23 cellular contexts compared by ENCODE assay signal in the genomic region with DNA sequence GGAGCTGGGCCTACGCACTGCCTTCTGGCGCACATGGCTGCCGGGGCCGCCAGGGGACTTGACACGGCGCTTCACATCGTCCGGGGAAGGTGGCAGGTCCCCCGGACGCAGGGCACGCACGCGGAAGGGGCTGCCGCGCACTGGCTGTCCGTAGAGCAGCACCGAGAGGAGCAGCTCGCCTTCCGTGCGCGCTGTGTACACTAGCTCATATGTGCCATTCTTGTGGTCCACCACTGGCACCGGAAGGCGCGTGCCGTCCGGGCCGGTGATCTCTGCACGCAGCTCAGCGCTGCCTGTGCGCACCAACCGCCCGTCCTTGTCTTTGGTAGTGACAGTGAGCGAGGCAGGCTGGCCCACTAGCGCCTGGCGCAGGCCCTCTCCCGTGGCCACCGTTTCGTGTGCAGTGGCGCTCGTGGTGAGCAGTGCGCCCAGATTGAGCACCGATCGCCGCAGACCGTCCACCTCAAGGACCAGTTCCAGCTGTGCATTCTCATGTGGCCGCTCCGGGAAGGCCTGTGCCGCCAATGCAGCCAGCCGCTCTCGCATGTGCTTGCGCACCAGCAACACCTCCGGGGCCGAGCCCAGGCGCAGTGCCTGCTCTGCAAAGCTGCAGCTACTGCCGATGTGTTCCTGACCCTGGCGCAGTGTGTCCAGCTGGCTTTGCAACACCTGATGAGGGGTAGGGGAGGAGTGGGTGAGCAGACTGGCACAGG. TPM values are rescaled to one million over a fixed set of nuclear protein-coding genes. Genes with fewer than 3 reads are reported as not detected.
"Had no signal": no experiment of that assay in that cellular context is flagged by ENCODE, and none has a peak within 500 bp of the region (broad histone marks: within the 10 kb centered on the region; RNA-seq: fewer than 3 reads in every experiment).

No MANE protein-coding gene starts in this region.

- FAIRE-seq: small intestine had no signal

- H3K9ac ChIP-seq: parathyroid adenoma had no signal

- ATAC-seq: naive thymus-derived CD8-positive, alpha-beta T cell; psoas muscle; right cardiac atrium; stimulated activated effector memory CD8-positive, alpha-beta T cell treated with anti-CD3 and anti-CD28 coated beads, Interleukin-12 subunit alpha, Interleukin-12 subunit beta, amount 100 ng/mL, for 72 hours; stimulated activated naive B cell treated with anti-CD40 and anti-IgM and Interleukin-4, amounts not matched to agents 10 μg/mL and 1 μg/mL and 100 μg/mL, for 72 hours; upper lobe of right lung had no signal

- DNase-seq: naive thymus-derived CD8-positive, alpha-beta T cell; nephron progenitor cell; occipital lobe; ovary; psoas muscle; right lobe of liver; sigmoid colon; small intestine; stimulated activated CD4-positive, alpha-beta T cell treated with anti-CD3 and anti-CD28 coated beads, Interleukin-15, amount 100 ng/mL, for 24 hours; stimulated activated CD4-positive, alpha-beta T cell treated with anti-CD3 and anti-CD28 coated beads, Interleukin-2, amount 100 ng/mL, for 24 hours; stimulated activated CD4-positive, alpha-beta T cell treated with anti-CD3 and anti-CD28 coated beads, Interleukin-2, amount 100 ng/mL, for 48 hours; stimulated activated CD4-positive, alpha-beta T cell treated with anti-CD3 and anti-CD28 coated beads, Interleukin-4, amount 100 ng/mL, for 24 hours; stimulated activated naive B cell treated with anti-CD40 and anti-IgM and Interleukin-4, amounts not matched to agents 10 μg/mL and 1 μg/mL and 100 μg/mL, for 72 hours; stimulated activated naive CD4-positive, alpha-beta T cell treated with Interleukin-2 at 50 U/mL for 16 hours; stomach; thyroid gland; upper lobe of right lung; uterus had no signal

- H2AFZ ChIP-seq: parathyroid adenoma had no signal

- H3K36me3 ChIP-seq: ovary, uterus had no signal

- H3K4me3 ChIP-seq: ovary, psoas muscle, right lobe of liver, sigmoid colon, stomach, thoracic aorta, thyroid gland, tibial nerve, upper lobe of right lung, uterus had no signal

- H3K4me1 ChIP-seq: parathyroid adenoma, right lobe of liver, sigmoid colon, stomach, thyroid gland, tibial nerve, upper lobe of right lung, uterus had no signal

- H3K27ac ChIP-seq: ovary, parathyroid adenoma, right lobe of liver, sigmoid colon, stomach, thoracic aorta, thyroid gland, tibial nerve, upper lobe of right lung, uterus had no signal

- H3K27me3 ChIP-seq: ovary, right lobe of liver, sigmoid colon, stomach, thyroid gland, tibial nerve, upper lobe of right lung, uterus had no signal

- H3K9me3 ChIP-seq: ovary, psoas muscle, right lobe of liver, sigmoid colon, stomach, thoracic aorta, thyroid gland, tibial nerve, upper lobe of right lung, uterus had no signal

RNA-seq across cellular contexts. Expression of a gene that starts 15.7 kb away (rescaled TPM):
- polyA plus RNA-seq: naive thymus-derived CD8-positive, alpha-beta T cell had no signal
